8 cellular contexts compared by ENCODE assay signal in the genomic region with DNA sequence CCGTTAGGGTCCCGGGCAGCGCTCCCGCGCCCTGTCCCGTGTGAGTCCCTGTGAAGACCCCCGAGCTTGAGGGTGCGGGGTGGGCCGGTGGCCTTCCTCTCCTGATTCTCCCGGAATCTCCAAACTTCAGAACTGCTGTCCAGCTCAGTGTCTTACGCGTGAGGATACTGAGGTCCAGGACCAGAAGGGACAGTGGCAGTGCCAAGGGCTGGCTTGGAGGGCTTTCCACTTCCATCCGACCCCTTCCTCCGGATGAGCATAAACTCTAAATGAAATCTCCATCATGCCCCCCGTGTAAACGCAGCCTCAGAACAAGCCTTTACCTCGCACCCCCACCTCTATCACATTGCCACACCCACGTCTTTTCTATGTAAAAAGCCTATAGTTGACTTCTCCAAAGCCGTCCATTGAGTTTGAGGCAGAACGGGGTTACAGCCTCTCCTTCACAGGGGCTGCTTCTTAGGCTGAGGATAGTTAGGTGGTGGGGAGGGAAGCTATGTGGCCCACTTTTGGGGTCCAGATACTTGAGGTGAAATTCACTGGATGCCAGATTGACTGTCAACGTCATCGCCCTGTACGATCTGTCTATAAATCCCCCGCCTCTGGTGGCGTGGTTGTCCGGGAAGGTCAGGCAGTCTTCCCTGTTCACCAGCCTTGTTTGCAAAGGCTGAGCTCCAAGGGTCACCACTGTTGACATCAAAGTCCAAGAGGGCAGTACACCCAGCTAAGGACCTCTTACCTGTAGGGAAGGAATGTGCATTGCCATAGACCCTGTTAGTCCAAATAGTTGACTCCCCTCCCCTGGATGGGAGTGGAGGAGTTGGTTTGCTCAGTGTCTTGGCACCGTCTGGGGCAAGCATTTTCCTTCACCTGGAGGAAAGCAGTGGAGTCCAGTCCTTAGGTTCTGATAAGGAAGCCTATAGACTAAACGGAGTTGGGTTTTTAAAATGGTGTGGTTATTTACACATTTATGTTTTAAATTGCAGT. TPM values are rescaled to one million over a fixed set of nuclear protein-coding genes. Genes with fewer than 3 reads are reported as not detected.
DNase-seq lines count a peak whose midpoint lies in the region; ATAC-seq, FAIRE-seq and TF ChIP-seq lines count a peak whose summit lies in the region.

No MANE protein-coding gene starts in this region.

- H3K4me1 Mint-ChIP-seq in WTC11 = peaks cover 40% of the 10 kb centered on the region
- peaks cover 60% of the 10 kb centered on the region for H3K4me1 Mint-ChIP-seq in dendritic cell treated with granulocyte-macrophage colony-stimulating factor and Interleukin-4, amounts not matched to agents 40 ng/mL and 50 ng/mL, for 4 days (ENCODE audit: low read depth)

- no peak for TF ChIP-seq CTCF in WTC11 (IDR thresholded peaks at IDR 0.05)
- no peak for TF ChIP-seq CTCF in D721Med (IDR thresholded peaks at IDR 0.05; ENCODE audit: insufficient read depth, missing control alignments)
- TF ChIP-seq CTCF in omental fat pad (IDR thresholded peaks at IDR 0.05) = no peak

- POLR2A ChIA-PET in WTC11 (lab: Charles Lee) = no interaction called here

- H3K9me3 Mint-ChIP-seq in WTC11 = no peaks in the 10 kb centered on the region
- no peaks in the 10 kb centered on the region for H3K9me3 Mint-ChIP-seq in dendritic cell treated with granulocyte-macrophage colony-stimulating factor and Interleukin-4, amounts not matched to agents 40 ng/mL and 50 ng/mL, for 4 days

- H3K4me1 ChIP-seq in mononuclear cell (ENCODE audit: insufficient read depth, low read length) = peaks cover 81% of the 10 kb centered on the region

- peaks cover 4% of the 10 kb centered on the region for H3K36me3 Mint-ChIP-seq in WTC11
- peaks cover 59% of the 10 kb centered on the region for H3K36me3 Mint-ChIP-seq in dendritic cell treated with granulocyte-macrophage colony-stimulating factor and Interleukin-4, amounts not matched to agents 40 ng/mL and 50 ng/mL, for 4 days (ENCODE audit: low read depth)

- FAIRE-seq in D721Med (lab: Jason Lieb, UNC) = no peak

- no peaks in the 10 kb centered on the region for H3K27me3 ChIP-seq in mononuclear cell (ENCODE audit: insufficient read depth, low read length)

- peak; percentile 31 for DNase-seq in GM03348 (ENCODE audit: low spot score)
- peak; percentile 65 to 69 for DNase-seq in Kasumi-1 (lab: John Stamatoyannopoulos, UW)
- no peak for DNase-seq in WTC11 (ENCODE audit: low spot score)
- no peak for DNase-seq in D721Med (ENCODE audit: insufficient read length, low spot score)
- DNase-seq in omental fat pad (ENCODE audit: low spot score) = no peak

- H3K27ac ChIP-seq in temporal lobe (ENCODE audit: low read depth, low read length) = peak overlapping the region; percentile 44

- CTCF ChIA-PET in WTC11 (lab: Charles Lee) = interaction anchor here (1.0 to 1.6 kb wide), 2 partner anchors 147 to 210 kb away, joined by 3 read pairs; a partner anchor contains a TSS

- ATAC-seq in WTC11 = peak; percentile 3; the same call in 1 of the 2 replicates
- ATAC-seq in omental fat pad (ENCODE audit: low FRiP score) = no peak

- peak overlapping the region; percentile 92 for H3K4me3 Mint-ChIP-seq in WTC11
- H3K4me3 Mint-ChIP-seq in dendritic cell treated with granulocyte-macrophage colony-stimulating factor and Interleukin-4, amounts not matched to agents 40 ng/mL and 50 ng/mL, for 4 days = peak overlapping the region; percentile 98

- intact Hi-C loops in dendritic cell treated with granulocyte-macrophage colony-stimulating factor and Interleukin-4, amounts not matched to agents 40 ng/mL and 50 ng/mL, for 4 days (cut with micrococcal nuclease) = loop anchor here (1.0 to 5.0 kb wide), 2 partner anchors 11 to 211 kb away; a partner anchor contains a TSS

- peak overlapping the region; percentile 99 for H3K4me3 ChIP-seq in mononuclear cell (ENCODE audit: low read length)

- no peaks in the 10 kb centered on the region for H3K27me3 Mint-ChIP-seq in WTC11 (ENCODE audit: low read depth)
- H3K27me3 Mint-ChIP-seq in dendritic cell treated with granulocyte-macrophage colony-stimulating factor and Interleukin-4, amounts not matched to agents 40 ng/mL and 50 ng/mL, for 4 days = no peaks in the 10 kb centered on the region

- no peaks in the 10 kb centered on the region for H3K9me3 ChIP-seq in mononuclear cell (ENCODE audit: low read depth, low read length)

- H3K27ac Mint-ChIP-seq in WTC11 = peak overlapping the region; percentile 3; the same call in 1 of the 2 replicates
- H3K27ac Mint-ChIP-seq in dendritic cell treated with granulocyte-macrophage colony-stimulating factor and Interleukin-4, amounts not matched to agents 40 ng/mL and 50 ng/mL, for 4 days = peak overlapping the region; percentile 85

TF ChIP-seq in WTC11, 78 proteins besides CTCF, POLR2A, EP300 and RAD21:
- no peak for TF ChIP-seq ZNF121 (CRISPR knock-in tag; IDR thresholded peaks at IDR 0.05)
- 0 out of 2 replicates have a peak, but pooled peaks have one; percentile 1 for TF ChIP-seq KAT7 (CRISPR knock-in tag; IDR thresholded peaks at IDR 0.05; ENCODE audit: borderline replicate concordance)
- TF ChIP-seq, protein P1, sequence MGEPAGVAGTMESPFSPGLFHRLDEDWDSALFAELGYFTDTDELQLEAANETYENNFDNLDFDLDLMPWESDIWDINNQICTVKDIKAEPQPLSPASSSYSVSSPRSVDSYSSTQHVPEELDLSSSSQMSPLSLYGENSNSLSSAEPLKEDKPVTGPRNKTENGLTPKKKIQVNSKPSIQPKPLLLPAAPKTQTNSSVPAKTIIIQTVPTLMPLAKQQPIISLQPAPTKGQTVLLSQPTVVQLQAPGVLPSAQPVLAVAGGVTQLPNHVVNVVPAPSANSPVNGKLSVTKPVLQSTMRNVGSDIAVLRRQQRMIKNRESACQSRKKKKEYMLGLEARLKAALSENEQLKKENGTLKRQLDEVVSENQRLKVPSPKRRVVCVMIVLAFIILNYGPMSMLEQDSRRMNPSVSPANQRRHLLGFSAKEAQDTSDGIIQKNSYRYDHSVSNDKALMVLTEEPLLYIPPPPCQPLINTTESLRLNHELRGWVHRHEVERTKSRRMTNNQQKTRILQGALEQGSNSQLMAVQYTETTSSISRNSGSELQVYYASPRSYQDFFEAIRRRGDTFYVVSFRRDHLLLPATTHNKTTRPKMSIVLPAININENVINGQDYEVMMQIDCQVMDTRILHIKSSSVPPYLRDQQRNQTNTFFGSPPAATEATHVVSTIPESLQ (CRISPR knock-in tag; IDR thresholded peaks at IDR 0.05) = no peak
- TF ChIP-seq, protein P2, sequence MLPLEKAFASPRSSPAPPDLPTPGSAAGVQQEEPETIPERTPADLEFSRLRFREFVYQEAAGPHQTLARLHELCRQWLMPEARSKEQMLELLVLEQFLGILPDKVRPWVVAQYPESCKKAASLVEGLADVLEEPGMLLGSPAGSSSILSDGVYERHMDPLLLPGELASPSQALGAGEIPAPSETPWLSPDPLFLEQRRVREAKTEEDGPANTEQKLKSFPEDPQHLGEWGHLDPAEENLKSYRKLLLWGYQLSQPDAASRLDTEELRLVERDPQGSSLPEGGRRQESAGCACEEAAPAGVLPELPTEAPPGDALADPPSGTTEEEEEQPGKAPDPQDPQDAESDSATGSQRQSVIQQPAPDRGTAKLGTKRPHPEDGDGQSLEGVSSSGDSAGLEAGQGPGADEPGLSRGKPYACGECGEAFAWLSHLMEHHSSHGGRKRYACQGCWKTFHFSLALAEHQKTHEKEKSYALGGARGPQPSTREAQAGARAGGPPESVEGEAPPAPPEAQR (CRISPR knock-in tag; IDR thresholded peaks at IDR 0.05) = no peak
- no peak for TF ChIP-seq NFE2L1 (CRISPR knock-in tag; IDR thresholded peaks at IDR 0.05)
- TF ChIP-seq ZNF138 (CRISPR knock-in tag; conservative IDR thresholded peaks at IDR 0.05) = no peak
- TF ChIP-seq, protein P3, sequence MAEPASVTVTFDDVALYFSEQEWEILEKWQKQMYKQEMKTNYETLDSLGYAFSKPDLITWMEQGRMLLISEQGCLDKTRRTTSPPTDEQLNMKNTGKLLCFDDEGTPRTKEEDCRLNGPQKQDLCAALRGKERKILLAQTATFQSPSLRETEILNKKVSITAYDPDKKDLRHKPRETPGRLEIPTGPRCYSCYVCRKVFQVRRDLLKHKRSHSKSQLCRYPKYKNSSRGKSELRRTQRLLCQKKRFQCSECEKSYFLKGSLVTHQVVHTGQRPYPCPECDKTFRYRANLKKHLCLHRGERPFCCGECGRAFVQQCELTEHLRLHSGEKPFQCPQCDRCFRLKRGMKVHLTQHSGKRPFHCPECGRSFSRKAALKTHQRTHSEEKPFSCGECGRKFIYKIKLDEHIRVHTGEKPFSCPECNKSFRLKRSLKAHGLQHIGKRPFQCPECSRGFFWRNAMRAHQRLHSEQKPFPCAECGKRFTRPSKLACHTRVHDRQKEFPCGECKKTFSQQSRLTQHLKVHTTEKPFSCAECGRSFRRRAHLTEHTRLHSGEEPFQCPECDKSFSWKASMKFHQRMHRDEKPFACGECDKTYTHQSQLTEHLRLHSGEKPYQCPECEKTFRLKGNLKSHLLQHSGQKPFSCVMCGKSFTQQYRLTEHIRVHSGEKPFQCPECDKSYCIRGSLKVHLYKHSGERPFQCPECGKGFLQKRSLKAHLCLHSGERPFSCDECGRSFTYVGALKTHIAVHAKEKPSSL (CRISPR knock-in tag; conservative IDR thresholded peaks at IDR 0.05) = no peak

RNA-seq across cellular contexts. Expression of a gene that starts 1.2 kb away (rescaled TPM):
- total RNA-seq in WTC11 (2021) = 18.0 to 22.4 TPM (median 18.0 TPM) in 3 replicates
- 120 TPM for total RNA-seq in mononuclear cell
- 10.6 TPM for total RNA-seq in temporal lobe
- 10 to 100 TPM; 32.7 to 69.4 (median 49.9) TPM for total RNA-seq in omental fat pad

Comparison
In these comparisons a context has a peak if more than half of its experiments do, and no peak if none do; other contexts are left out.
1. DNase-seq: peak in GM03348 (single experiment) and Kasumi-1 (2 of 2); none in WTC11 (single experiment), D721Med (single experiment) and omental fat pad (single experiment).